Comparison of ENCODE assay signal across 8 cellular contexts in genomic region chr15:68817304-68818087, GRCh38. TPM values are rescaled to one million over a fixed set of nuclear protein-coding genes. Genes with fewer than 3 reads are reported as not detected.
DNase-seq lines count a peak whose midpoint lies in the region; ATAC-seq and TF ChIP-seq lines count a peak whose summit lies in the region.

No MANE protein-coding gene starts in this region.

- peaks cover 31% of the 10 kb centered on the region for H3K36me3 Mint-ChIP-seq in T-helper 1 cell treated with Interleukin-12 subunit alpha and Interleukin-12 subunit beta and Interleukin-4 antibody, amounts not matched to agents 30 μg/mL and 1 μg/mL, for 36 hours (ENCODE audit: low read depth)

- H3K27ac ChIP-seq in AG04450 (ENCODE audit: low read depth, low read length) (peak overlapping the region; percentile 78), Karpas-422 (ENCODE audit: low read length) (peak overlapping the region; percentile 94), right atrium auricular region (peak overlapping the region; percentile 99 to 100)

- H3K9ac ChIP-seq in Karpas-422 (ENCODE audit: low read length), result peak overlapping the region; percentile 99

- H3K9me3 Mint-ChIP-seq in T-helper 1 cell treated with Interleukin-12 subunit alpha and Interleukin-12 subunit beta and Interleukin-4 antibody, amounts not matched to agents 30 μg/mL and 1 μg/mL, for 36 hours, result no peaks in the 10 kb centered on the region

- peak; percentile 23 for ATAC-seq in GM18907 (IDR thresholded peaks at IDR 0.05; ENCODE audit: unreplicated experiment)
- ATAC-seq in HG03520 (IDR thresholded peaks at IDR 0.05; ENCODE audit: unreplicated experiment), result no peak

- H3K27ac Mint-ChIP-seq in T-helper 1 cell treated with Interleukin-12 subunit alpha and Interleukin-12 subunit beta and Interleukin-4 antibody, amounts not matched to agents 30 μg/mL and 1 μg/mL, for 36 hours, result peak overlapping the region; percentile 97

- H3K4me3 ChIP-seq in AG04450 (ENCODE audit: low read depth, low read length), result peak overlapping the region; percentile 94
- peak overlapping the region; percentile 95 for H3K4me3 ChIP-seq in Karpas-422 (ENCODE audit: low read length)
- peak overlapping the region; percentile 89 to 95 for H3K4me3 ChIP-seq in right atrium auricular region

- H3K9me3 ChIP-seq in AG04450 (ENCODE audit: control insufficient read depth, insufficient read depth, low read length), result peaks cover 8% of the 10 kb centered on the region; the same call in 1 of the 2 replicates
- no peaks in the 10 kb centered on the region for H3K9me3 ChIP-seq in Karpas-422 (ENCODE audit: low read length)
- no peaks in the 10 kb centered on the region for H3K9me3 ChIP-seq in right atrium auricular region

- peaks cover 40% of the 10 kb centered on the region for H4K20me1 ChIP-seq in Karpas-422 (ENCODE audit: insufficient read depth, low read depth, low read length)

- H3K27me3 ChIP-seq in AG04450 (ENCODE audit: control insufficient read depth, insufficient read depth, low read length), result no peaks in the 10 kb centered on the region
- H3K27me3 ChIP-seq in Karpas-422 (ENCODE audit: low read length), result no peaks in the 10 kb centered on the region
- no peaks in the 10 kb centered on the region for H3K27me3 ChIP-seq in right atrium auricular region

- peaks cover 41% of the 10 kb centered on the region for H3K4me1 Mint-ChIP-seq in T-helper 1 cell treated with Interleukin-12 subunit alpha and Interleukin-12 subunit beta and Interleukin-4 antibody, amounts not matched to agents 30 μg/mL and 1 μg/mL, for 36 hours (ENCODE audit: low read depth)

- peaks cover 82% of the 10 kb centered on the region for H3K79me2 ChIP-seq in Karpas-422 (ENCODE audit: low read length)

- peaks cover 49% of the 10 kb centered on the region for H3K4me1 ChIP-seq in Karpas-422 (ENCODE audit: low read length)
- H3K4me1 ChIP-seq in right atrium auricular region, result peaks cover 0 to 44% of the 10 kb centered on the region in 2 donors

- no peak overlapping the region for H2AFZ ChIP-seq in Karpas-422 (ENCODE audit: low read length)

- no peak for TF ChIP-seq CTCF in AG04450 (IDR thresholded peaks at IDR 0.05; ENCODE audit: low read depth, low read length)
- TF ChIP-seq CTCF in right atrium auricular region (IDR thresholded peaks at IDR 0.05), result no peak

- no peaks in the 10 kb centered on the region for H3K27me3 Mint-ChIP-seq in T-helper 1 cell treated with Interleukin-12 subunit alpha and Interleukin-12 subunit beta and Interleukin-4 antibody, amounts not matched to agents 30 μg/mL and 1 μg/mL, for 36 hours (ENCODE audit: low read depth)

- CTCF ChIA-PET in AG04450 (lab: Charles Lee), result interaction anchor here (0.9 to 1.2 kb wide), 2 partner anchors 58 to 108 kb away, joined by 3 to 4 read pairs; no protein-coding TSS in a partner anchor

- DNase-seq in AG04450 (ENCODE audit: low read depth, low spot score) (no peak), Karpas-422 (peak; percentile 86), amniotic epithelial cell (ENCODE audit: low read depth) (peak; percentile 42), right atrium auricular region (ENCODE audit: low spot score) (no peak), putamen (ENCODE audit: low spot score) (peak; percentile 72)

- peak overlapping the region; percentile 97 for H3K4me3 Mint-ChIP-seq in T-helper 1 cell treated with Interleukin-12 subunit alpha and Interleukin-12 subunit beta and Interleukin-4 antibody, amounts not matched to agents 30 μg/mL and 1 μg/mL, for 36 hours

- H3K4me2 ChIP-seq in Karpas-422 (ENCODE audit: low read depth, low read length, poor library complexity, severe bottlenecking), result peak overlapping the region; percentile 84

- H3K9me2 ChIP-seq in Karpas-422 (replicated peaks; ENCODE audit: insufficient read depth, low read length), result no peaks in the 10 kb centered on the region

- H3K36me3 ChIP-seq in Karpas-422 (ENCODE audit: insufficient read depth, low read length) (peaks cover 16% of the 10 kb centered on the region; the same call in 1 of the 2 replicates), right atrium auricular region (no peaks in the 10 kb centered on the region)

- POLR2A ChIA-PET in AG04450 (lab: Yijun Ruan, JAX), result no interaction called here

RNA-seq across cellular contexts. Expression of gene ANP32A, which starts 3.2 kb away (rescaled TPM):
- polyA plus RNA-seq in AG04450 (2011; rRNA removed), result 67.8 and 69.4 TPM in 2 replicates
- 25.7 and 33.3 TPM in 2 replicates for polyA minus RNA-seq in AG04450 (2011; rRNA and poly(A)+ RNA removed)
- 99.5 and 184 TPM in 2 replicates for total RNA-seq in Karpas-422 (2014; rRNA removed; shearing (Covaris generic); ENCODE audit: low replicate concordance)
- 10 to 100 TPM; 60.9 to 69.2 TPM for total RNA-seq in right atrium auricular region

Comparison
In these comparisons a context has a peak if more than half of its experiments do, and no peak if none do; other contexts are left out.
1. DNase-seq: peak in Karpas-422 (single experiment), amniotic epithelial cell (single experiment) and putamen (single experiment); none in AG04450 (single experiment) and right atrium auricular region (single experiment).
2. Peak in every context shown above with its lines, with median percentiles within 50 percentile points of each other: H3K27ac ChIP-seq and H3K4me3 ChIP-seq.